In genomic region chr12:67268896-67269631, GRCh38 we compare ENCODE assay signal across 1 cellular context.
A peak's percentile ranks its signal among the peaks of the same experiment; 100 is the strongest.
TF ChIP-seq lines count a peak whose summit lies in the region.

Gene CAND1, plus strand, starts transcription at chr12:67269358. Its CDS starts 360 bp downstream, at chr12:67269718.

TF ChIP-seq in GM12878, 131 proteins besides CTCF, POLR2A, EP300 and RAD21 (continued from another document and continues in another):
- TF ChIP-seq NFXL1 (IDR thresholded peaks at IDR 0.05; ENCODE audit: borderline replicate concordance) = no peak
- peak; percentile 82 for TF ChIP-seq CREB1 (IDR thresholded peaks at IDR 0.05; ENCODE audit: low read depth)
- TF ChIP-seq CHD2 (IDR thresholded peaks at IDR 0.05; ENCODE audit: borderline replicate concordance, low read depth, low read length) = peak; percentile 100
- peak; percentile 53; the same call in 1 of the 2 replicates for TF ChIP-seq RB1 (IDR thresholded peaks at IDR 0.05; ENCODE audit: borderline replicate concordance)
- peak; percentile 57; the same call in 1 of the 2 replicates for TF ChIP-seq PAX5 (IDR thresholded peaks at IDR 0.05; ENCODE audit: borderline replicate concordance, low read depth, low read length)
- no peak for TF ChIP-seq EZH2 (IDR thresholded peaks at IDR 0.05; ENCODE audit: borderline replicate concordance, control insufficient read depth, low read depth, low read length)
- TF ChIP-seq NR2F1 (conservative IDR thresholded peaks at IDR 0.05) = peak; percentile 99
- no peak for TF ChIP-seq ZBTB11 (CRISPR knock-in tag; IDR thresholded peaks at IDR 0.05)
- peak; percentile 99 for TF ChIP-seq PKNOX1 (IDR thresholded peaks at IDR 0.05)
- peak; percentile 28; the same call in 1 of the 2 replicates for TF ChIP-seq TARDBP (IDR thresholded peaks at IDR 0.05; ENCODE audit: borderline replicate concordance)
- TF ChIP-seq ATF3 (IDR thresholded peaks at IDR 0.05; ENCODE audit: borderline replicate concordance, extremely low read depth, low read depth, low read length) = no peak
- no peak for TF ChIP-seq KDM1A (IDR thresholded peaks at IDR 0.05; ENCODE audit: borderline replicate concordance)
- peak; percentile 98 for TF ChIP-seq NR2C1 (IDR thresholded peaks at IDR 0.05)
- TF ChIP-seq ATF7 (IDR thresholded peaks at IDR 0.05; ENCODE audit: low read depth) = peak; percentile 91
- TF ChIP-seq DPF2 (IDR thresholded peaks at IDR 0.05) = peak; percentile 93
- TF ChIP-seq RFX5 (IDR thresholded peaks at IDR 0.05; ENCODE audit: low read depth, low read length) = no peak
- TF ChIP-seq TCF3 (IDR thresholded peaks at IDR 0.05; ENCODE audit: borderline replicate concordance, insufficient read depth, low read depth, low read length) = no peak
- peak; percentile 66; the same call in 1 of the 2 replicates for TF ChIP-seq YY1 (IDR thresholded peaks at IDR 0.05; ENCODE audit: low read depth, low read length)
- peak; percentile 85 for TF ChIP-seq POLR2AphosphoS5 (IDR thresholded peaks at IDR 0.05; ENCODE audit: low read length)
- TF ChIP-seq MTA2 (IDR thresholded peaks at IDR 0.05; ENCODE audit: low read depth) = peak; percentile 87
- no peak for TF ChIP-seq ZNF217 (IDR thresholded peaks at IDR 0.05)
- peak; percentile 55 for TF ChIP-seq E2F8 (IDR thresholded peaks at IDR 0.05; ENCODE audit: low read depth, partially characterized antibody)
- peak; percentile 36 for TF ChIP-seq KLF5 (IDR thresholded peaks at IDR 0.05; ENCODE audit: partially characterized antibody)
- TF ChIP-seq, protein P1, sequence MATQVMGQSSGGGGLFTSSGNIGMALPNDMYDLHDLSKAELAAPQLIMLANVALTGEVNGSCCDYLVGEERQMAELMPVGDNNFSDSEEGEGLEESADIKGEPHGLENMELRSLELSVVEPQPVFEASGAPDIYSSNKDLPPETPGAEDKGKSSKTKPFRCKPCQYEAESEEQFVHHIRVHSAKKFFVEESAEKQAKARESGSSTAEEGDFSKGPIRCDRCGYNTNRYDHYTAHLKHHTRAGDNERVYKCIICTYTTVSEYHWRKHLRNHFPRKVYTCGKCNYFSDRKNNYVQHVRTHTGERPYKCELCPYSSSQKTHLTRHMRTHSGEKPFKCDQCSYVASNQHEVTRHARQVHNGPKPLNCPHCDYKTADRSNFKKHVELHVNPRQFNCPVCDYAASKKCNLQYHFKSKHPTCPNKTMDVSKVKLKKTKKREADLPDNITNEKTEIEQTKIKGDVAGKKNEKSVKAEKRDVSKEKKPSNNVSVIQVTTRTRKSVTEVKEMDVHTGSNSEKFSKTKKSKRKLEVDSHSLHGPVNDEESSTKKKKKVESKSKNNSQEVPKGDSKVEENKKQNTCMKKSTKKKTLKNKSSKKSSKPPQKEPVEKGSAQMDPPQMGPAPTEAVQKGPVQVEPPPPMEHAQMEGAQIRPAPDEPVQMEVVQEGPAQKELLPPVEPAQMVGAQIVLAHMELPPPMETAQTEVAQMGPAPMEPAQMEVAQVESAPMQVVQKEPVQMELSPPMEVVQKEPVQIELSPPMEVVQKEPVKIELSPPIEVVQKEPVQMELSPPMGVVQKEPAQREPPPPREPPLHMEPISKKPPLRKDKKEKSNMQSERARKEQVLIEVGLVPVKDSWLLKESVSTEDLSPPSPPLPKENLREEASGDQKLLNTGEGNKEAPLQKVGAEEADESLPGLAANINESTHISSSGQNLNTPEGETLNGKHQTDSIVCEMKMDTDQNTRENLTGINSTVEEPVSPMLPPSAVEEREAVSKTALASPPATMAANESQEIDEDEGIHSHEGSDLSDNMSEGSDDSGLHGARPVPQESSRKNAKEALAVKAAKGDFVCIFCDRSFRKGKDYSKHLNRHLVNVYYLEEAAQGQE (IDR thresholded peaks at IDR 0.05; ENCODE audit: low read depth, low read length) = no peak
- TF ChIP-seq FOS (IDR thresholded peaks at IDR 0.05; ENCODE audit: borderline replicate concordance, extremely low read depth, insufficient read length) = no peak
- TF ChIP-seq, protein P2, sequence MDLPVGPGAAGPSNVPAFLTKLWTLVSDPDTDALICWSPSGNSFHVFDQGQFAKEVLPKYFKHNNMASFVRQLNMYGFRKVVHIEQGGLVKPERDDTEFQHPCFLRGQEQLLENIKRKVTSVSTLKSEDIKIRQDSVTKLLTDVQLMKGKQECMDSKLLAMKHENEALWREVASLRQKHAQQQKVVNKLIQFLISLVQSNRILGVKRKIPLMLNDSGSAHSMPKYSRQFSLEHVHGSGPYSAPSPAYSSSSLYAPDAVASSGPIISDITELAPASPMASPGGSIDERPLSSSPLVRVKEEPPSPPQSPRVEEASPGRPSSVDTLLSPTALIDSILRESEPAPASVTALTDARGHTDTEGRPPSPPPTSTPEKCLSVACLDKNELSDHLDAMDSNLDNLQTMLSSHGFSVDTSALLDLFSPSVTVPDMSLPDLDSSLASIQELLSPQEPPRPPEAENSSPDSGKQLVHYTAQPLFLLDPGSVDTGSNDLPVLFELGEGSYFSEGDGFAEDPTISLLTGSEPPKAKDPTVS (IDR thresholded peaks at IDR 0.05; ENCODE audit: low read depth, low read length) = no peak
- TF ChIP-seq POU2F2 (IDR thresholded peaks at IDR 0.05; ENCODE audit: borderline replicate concordance, low read depth, low read length) = no peak
- TF ChIP-seq, protein P3, sequence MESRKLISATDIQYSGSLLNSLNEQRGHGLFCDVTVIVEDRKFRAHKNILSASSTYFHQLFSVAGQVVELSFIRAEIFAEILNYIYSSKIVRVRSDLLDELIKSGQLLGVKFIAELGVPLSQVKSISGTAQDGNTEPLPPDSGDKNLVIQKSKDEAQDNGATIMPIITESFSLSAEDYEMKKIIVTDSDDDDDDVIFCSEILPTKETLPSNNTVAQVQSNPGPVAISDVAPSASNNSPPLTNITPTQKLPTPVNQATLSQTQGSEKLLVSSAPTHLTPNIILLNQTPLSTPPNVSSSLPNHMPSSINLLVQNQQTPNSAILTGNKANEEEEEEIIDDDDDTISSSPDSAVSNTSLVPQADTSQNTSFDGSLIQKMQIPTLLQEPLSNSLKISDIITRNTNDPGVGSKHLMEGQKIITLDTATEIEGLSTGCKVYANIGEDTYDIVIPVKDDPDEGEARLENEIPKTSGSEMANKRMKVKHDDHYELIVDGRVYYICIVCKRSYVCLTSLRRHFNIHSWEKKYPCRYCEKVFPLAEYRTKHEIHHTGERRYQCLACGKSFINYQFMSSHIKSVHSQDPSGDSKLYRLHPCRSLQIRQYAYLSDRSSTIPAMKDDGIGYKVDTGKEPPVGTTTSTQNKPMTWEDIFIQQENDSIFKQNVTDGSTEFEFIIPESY (IDR thresholded peaks at IDR 0.05) = no peak
- no peak; the same call in none of the 2 replicates for TF ChIP-seq HCFC1 (IDR thresholded peaks at IDR 0.05; ENCODE audit: low read length)
- peak; percentile 91 for TF ChIP-seq GATAD2B (conservative IDR thresholded peaks at IDR 0.05; ENCODE audit: low read depth)
- peak; percentile 89 for TF ChIP-seq LARP7 (IDR thresholded peaks at IDR 0.05)
- no peak for TF ChIP-seq ZNF274 (IDR thresholded peaks at IDR 0.05; ENCODE audit: insufficient read depth, insufficient read length)
- peak; percentile 29; the same call in 1 of the 2 replicates for TF ChIP-seq ZNF207 (IDR thresholded peaks at IDR 0.05; ENCODE audit: borderline replicate concordance)
- TF ChIP-seq RBBP5 (conservative IDR thresholded peaks at IDR 0.05) = no peak
- no peak for TF ChIP-seq SUPT20H (IDR thresholded peaks at IDR 0.05; ENCODE audit: borderline replicate concordance, control insufficient read depth, low read depth, low read length)
- TF ChIP-seq SMARCA5 (IDR thresholded peaks at IDR 0.05) = no peak; the same call in 1 of the 2 replicates
- 0 out of 2 replicates have a peak, but pooled peaks have one; percentile 87 for TF ChIP-seq ASH2L (IDR thresholded peaks at IDR 0.05; ENCODE audit: borderline replicate concordance, low read depth)
- no peak for TF ChIP-seq ZZZ3 (IDR thresholded peaks at IDR 0.05; ENCODE audit: control insufficient read depth, insufficient read length, low read depth)
- TF ChIP-seq, protein P4, sequence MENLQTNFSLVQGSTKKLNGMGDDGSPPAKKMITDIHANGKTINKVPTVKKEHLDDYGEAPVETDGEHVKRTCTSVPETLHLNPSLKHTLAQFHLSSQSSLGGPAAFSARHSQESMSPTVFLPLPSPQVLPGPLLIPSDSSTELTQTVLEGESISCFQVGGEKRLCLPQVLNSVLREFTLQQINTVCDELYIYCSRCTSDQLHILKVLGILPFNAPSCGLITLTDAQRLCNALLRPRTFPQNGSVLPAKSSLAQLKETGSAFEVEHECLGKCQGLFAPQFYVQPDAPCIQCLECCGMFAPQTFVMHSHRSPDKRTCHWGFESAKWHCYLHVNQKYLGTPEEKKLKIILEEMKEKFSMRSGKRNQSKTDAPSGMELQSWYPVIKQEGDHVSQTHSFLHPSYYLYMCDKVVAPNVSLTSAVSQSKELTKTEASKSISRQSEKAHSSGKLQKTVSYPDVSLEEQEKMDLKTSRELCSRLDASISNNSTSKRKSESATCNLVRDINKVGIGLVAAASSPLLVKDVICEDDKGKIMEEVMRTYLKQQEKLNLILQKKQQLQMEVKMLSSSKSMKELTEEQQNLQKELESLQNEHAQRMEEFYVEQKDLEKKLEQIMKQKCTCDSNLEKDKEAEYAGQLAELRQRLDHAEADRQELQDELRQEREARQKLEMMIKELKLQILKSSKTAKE (IDR thresholded peaks at IDR 0.05; ENCODE audit: low read depth, poor library complexity, severe bottlenecking) = peak; percentile 86
- TF ChIP-seq, protein P5, sequence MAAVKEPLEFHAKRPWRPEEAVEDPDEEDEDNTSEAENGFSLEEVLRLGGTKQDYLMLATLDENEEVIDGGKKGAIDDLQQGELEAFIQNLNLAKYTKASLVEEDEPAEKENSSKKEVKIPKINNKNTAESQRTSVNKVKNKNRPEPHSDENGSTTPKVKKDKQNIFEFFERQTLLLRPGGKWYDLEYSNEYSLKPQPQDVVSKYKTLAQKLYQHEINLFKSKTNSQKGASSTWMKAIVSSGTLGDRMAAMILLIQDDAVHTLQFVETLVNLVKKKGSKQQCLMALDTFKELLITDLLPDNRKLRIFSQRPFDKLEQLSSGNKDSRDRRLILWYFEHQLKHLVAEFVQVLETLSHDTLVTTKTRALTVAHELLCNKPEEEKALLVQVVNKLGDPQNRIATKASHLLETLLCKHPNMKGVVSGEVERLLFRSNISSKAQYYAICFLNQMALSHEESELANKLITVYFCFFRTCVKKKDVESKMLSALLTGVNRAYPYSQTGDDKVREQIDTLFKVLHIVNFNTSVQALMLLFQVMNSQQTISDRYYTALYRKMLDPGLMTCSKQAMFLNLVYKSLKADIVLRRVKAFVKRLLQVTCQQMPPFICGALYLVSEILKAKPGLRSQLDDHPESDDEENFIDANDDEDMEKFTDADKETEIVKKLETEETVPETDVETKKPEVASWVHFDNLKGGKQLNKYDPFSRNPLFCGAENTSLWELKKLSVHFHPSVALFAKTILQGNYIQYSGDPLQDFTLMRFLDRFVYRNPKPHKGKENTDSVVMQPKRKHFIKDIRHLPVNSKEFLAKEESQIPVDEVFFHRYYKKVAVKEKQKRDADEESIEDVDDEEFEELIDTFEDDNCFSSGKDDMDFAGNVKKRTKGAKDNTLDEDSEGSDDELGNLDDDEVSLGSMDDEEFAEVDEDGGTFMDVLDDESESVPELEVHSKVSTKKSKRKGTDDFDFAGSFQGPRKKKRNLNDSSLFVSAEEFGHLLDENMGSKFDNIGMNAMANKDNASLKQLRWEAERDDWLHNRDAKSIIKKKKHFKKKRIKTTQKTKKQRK (IDR thresholded peaks at IDR 0.05; ENCODE audit: low read depth, low read length) = no peak
- TF ChIP-seq NBN (IDR thresholded peaks at IDR 0.05) = 0 out of 2 replicates have a peak, but pooled peaks have one; percentile 90
